In the genomic region with DNA sequence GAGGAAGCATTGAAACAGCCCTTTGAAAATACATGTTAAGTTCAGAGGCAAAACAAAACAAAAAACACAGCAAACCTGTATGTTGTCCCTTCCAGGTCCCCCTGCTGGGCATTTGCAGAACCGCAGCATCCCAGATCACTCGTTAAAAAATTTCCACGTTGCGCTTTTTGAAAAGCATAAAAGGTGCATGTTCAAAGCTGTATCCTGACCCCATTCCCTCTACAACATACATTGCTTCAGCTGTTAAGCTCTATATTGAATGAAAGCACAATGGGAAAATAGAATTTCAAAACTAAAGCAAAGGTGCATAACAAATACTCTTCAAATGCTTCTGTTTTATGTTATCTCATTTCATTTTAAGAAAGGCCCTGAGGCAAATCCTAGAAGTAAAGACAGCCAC, we compare ENCODE assay signal across 8 cellular contexts.
A peak's percentile ranks its signal among the peaks of the same experiment; 100 is the strongest.
DNase-seq lines count a peak whose midpoint lies in the region; ATAC-seq, FAIRE-seq and TF ChIP-seq lines count a peak whose summit lies in the region.

No MANE protein-coding gene starts in this region.

- H4K91ac ChIP-seq in neuronal stem cell (ENCODE audit: low read depth, low read length, poor library complexity), result no peak overlapping the region

- FAIRE-seq in GM12891 (lab: Jason Lieb, UNC), result no peak

- H3K36me3 ChIP-seq in neuronal stem cell (replicated peaks in 1 of 2; ENCODE audit: control insufficient read depth in 2 of 2, insufficient read depth in 2 of 2, low read length in 2 of 2), result no peaks in the 10 kb centered on the region

- no peak overlapping the region for H3K4ac ChIP-seq in neuronal stem cell (ENCODE audit: low read length)

- H3K4me3 ChIP-seq in neuronal stem cell (ENCODE audit: low read length in 2 of 2), result no peak overlapping the region

- H2BK120ac ChIP-seq in neuronal stem cell (ENCODE audit: low read depth, low read length), result no peak overlapping the region

- H3K14ac ChIP-seq in neuronal stem cell (ENCODE audit: low read length), result no peak overlapping the region

- TF ChIP-seq POLR2A in GM12891 (IDR thresholded peaks at IDR 0.05; ENCODE audit: low read depth, low read length), result no peak

- no peak overlapping the region for H3K23ac ChIP-seq in neuronal stem cell (ENCODE audit: low read depth, low read length, poor library complexity)

- H3K27ac ChIP-seq in epithelial cell of prostate (peak overlapping the region; percentile 97), neuronal stem cell (replicated peaks; ENCODE audit: low read length) (no peak overlapping the region)

- WGBS in neuronal stem cell (ENCODE audit: extremely low coverage in 2 of 2, insufficient read length in 2 of 2, insufficient replicate concordance in 1 of 2), 2 donors, result no CpG with 5 or more reads among the region's 4 CpGs

- no peak overlapping the region for H4K8ac ChIP-seq in neuronal stem cell (ENCODE audit: low read depth, low read length)

- no peak overlapping the region for H3K18ac ChIP-seq in neuronal stem cell (ENCODE audit: low read length)

- H3K9me3 ChIP-seq in neuronal stem cell (replicated peaks in 1 of 2; ENCODE audit: control insufficient read depth in 2 of 2, insufficient read depth in 1 of 2, low read depth in 1 of 2, low read length in 2 of 2), result no peaks in the 10 kb centered on the region

- no peak overlapping the region for H3K4me2 ChIP-seq in neuronal stem cell (ENCODE audit: insufficient read depth, low read length, poor library complexity, severe bottlenecking)

- H3K9ac ChIP-seq in neuronal stem cell (ENCODE audit: low read depth, low read length, poor library complexity), result no peak overlapping the region

- H2AK5ac ChIP-seq in neuronal stem cell (ENCODE audit: low read depth, low read length), result no peak overlapping the region

- no peak for ATAC-seq in HG03342 (IDR thresholded peaks at IDR 0.05; ENCODE audit: unreplicated experiment)

- H3K27me3 ChIP-seq in neuronal stem cell (ENCODE audit: control insufficient read depth in 3 of 3, insufficient read depth in 3 of 3, low read depth in 1 of 3, low read length in 3 of 3), result peaks cover 0 to 7% (median 0%) of the 10 kb centered on the region in 3 experiments

- no peak overlapping the region for H2BK15ac ChIP-seq in neuronal stem cell (ENCODE audit: low read length)

- no peak overlapping the region for H2AFZ ChIP-seq in neuronal stem cell (ENCODE audit: low read length)

- H2BK12ac ChIP-seq in neuronal stem cell (ENCODE audit: low read length), result no peak overlapping the region

- H2BK5ac ChIP-seq in neuronal stem cell (ENCODE audit: low read length), result no peak overlapping the region

- no peaks in the 10 kb centered on the region for H3K4me1 ChIP-seq in neuronal stem cell (ENCODE audit: control insufficient read depth in 2 of 2, insufficient read depth in 1 of 2, low read depth in 1 of 2, low read length in 2 of 2)

- H3K79me1 ChIP-seq in neuronal stem cell (ENCODE audit: low read depth, low read length), result no peaks in the 10 kb centered on the region

- DNase-seq in NCI-H2196 (lab: John Stamatoyannopoulos, UW; ENCODE audit: unreplicated experiment) (peak; percentile 46), NCI-H2196 treated with DMSO at 0.1 percent for 48 hours (lab: John Stamatoyannopoulos, UW; ENCODE audit: unreplicated experiment) (no peak), NCI-H1105 treated with DMSO at 0.1 percent for 48 hours (lab: John Stamatoyannopoulos, UW) (peak; percentile 52), epithelial cell of prostate (ENCODE audit: low read depth, low spot score) (no peak), neuronal stem cell (ENCODE audit: low spot score) (peak; percentile 50), GM12891 (ENCODE audit: insufficient read length, low spot score) (no peak)
- peak; percentile 65 for DNase-seq in activated CD4-positive, alpha-beta T cell treated with anti-CD3 and anti-CD28 coated beads for 48 hours

TF ChIP-seq in GM12891, 5 proteins besides CTCF, POLR2A, EP300 and RAD21:
- no peak for TF ChIP-seq POLR2AphosphoS5 (IDR thresholded peaks at IDR 0.05; ENCODE audit: low read depth, low read length)
- TF ChIP-seq TAF1 (IDR thresholded peaks at IDR 0.05; ENCODE audit: low read depth, low read length), result no peak
- no peak for TF ChIP-seq SPI1 (IDR thresholded peaks at IDR 0.05; ENCODE audit: low read depth, low read length)
- TF ChIP-seq POU2F2 (IDR thresholded peaks at IDR 0.05; ENCODE audit: low read depth, low read length), result no peak
- no peak for TF ChIP-seq PAX5 (IDR thresholded peaks at IDR 0.05; ENCODE audit: insufficient read depth, low read length, severe bottlenecking)

Comparison
In these comparisons a context has a peak if more than half of its experiments do, and no peak if none do; other contexts are left out.
1. DNase-seq: peak in NCI-H2196 (single experiment), NCI-H1105 treated with DMSO at 0.1 percent for 48 hours (single experiment), activated CD4-positive, alpha-beta T cell treated with anti-CD3 and anti-CD28 coated beads for 48 hours (single experiment) and neuronal stem cell (single experiment); none in NCI-H2196 treated with DMSO at 0.1 percent for 48 hours (single experiment), epithelial cell of prostate (single experiment) and GM12891 (single experiment).